Comparison of ENCODE assay signal across 21 cellular contexts in genomic region chr2:139909160-139909559, GRCh38.
DNase-seq lines count a peak whose midpoint lies in the region; ATAC-seq, FAIRE-seq and TF ChIP-seq lines count a peak whose summit lies in the region.
"Had no signal": no experiment of that assay in that cellular context is flagged by ENCODE, and none has a peak within 500 bp of the region (broad histone marks: within the 10 kb centered on the region; RNA-seq: fewer than 3 reads in every experiment).

No MANE protein-coding gene starts in this region.

- no peaks in the 10 kb centered on the region for H3F3A ChIP-seq in MM.1S (ENCODE audit: insufficient read depth, low read length)

- no peak for TF ChIP-seq RAD21 in HepG2 (CRISPR knock-in tag; IDR thresholded peaks at IDR 0.05)

- FAIRE-seq in HepG2 (lab: Jason Lieb, UNC), result no peak
- FAIRE-seq: A549, D721Med, G401.6, GM12891 had no signal

- 4% methylated on average over 3 of the region's 3 CpGs for WGBS in HepG2 (ENCODE audit: low lambda C conversion rate)
- 29% methylated on average over 3 of the region's 3 CpGs for WGBS in right lobe of liver (ENCODE audit: insufficient coverage, low coverage, low lambda C conversion rate, missing lambda C conversion rate)

- no peaks in the 10 kb centered on the region for H3K9me2 ChIP-seq in MM.1S (replicated peaks; ENCODE audit: insufficient read depth, low read length)

- H3K9ac ChIP-seq in HepG2 (ENCODE audit: insufficient read depth, low read depth, low read length) (no peak overlapping the region), colonic mucosa (ENCODE audit: low read depth in 2 of 2, low read length in 2 of 2) (no peak overlapping the region), MM.1S (ENCODE audit: low read length) (no peak overlapping the region)
- H3K9ac ChIP-seq: BLaER1 treated with 17β-estradiol and CSF1 and Interleukin-3, amounts not matched to agents 10 nM and 100 nM had no signal

- in situ Hi-C loops in HepG2 (cut with HindIII; ENCODE audit: extremely low pct_ligation_motif_present, low pct_unique_long_range_greater_than_20kb), result no loop called here

- no peak for TF ChIP-seq EP300 in HepG2 (IDR thresholded peaks at IDR 0.05; ENCODE audit: low read depth in 2 of 2, low read length in 2 of 2)
- TF ChIP-seq EP300 in HepG2 (CRISPR knock-in tag; IDR thresholded peaks at IDR 0.05; ENCODE audit: borderline replicate concordance), result no peak

- no peak for TF ChIP-seq POLR2A in HepG2 (IDR thresholded peaks at IDR 0.05; ENCODE audit: insufficient read depth in 1 of 2, low read depth in 2 of 2, low read length in 2 of 2)
- TF ChIP-seq POLR2A in right lobe of liver (IDR thresholded peaks at IDR 0.05), result no peak

- no peak for DNase-seq in HepG2 (ENCODE audit: low spot score)
- no peak for DNase-seq in right lobe of liver
- DNase-seq in colonic mucosa, result peak; percentile 17
- no peak for DNase-seq in left colon
- no peak for DNase-seq in NCI-H2171 (lab: John Stamatoyannopoulos, UW)
- DNase-seq in MM.1S, result no peak
- no peak for DNase-seq in NCI-H1417 (lab: John Stamatoyannopoulos, UW)
- DNase-seq: AML-193; Caco-2; Calu3; CD4-positive, alpha-beta T cell; CD8-positive, alpha-beta T cell; DMS79 treated with DMSO at 0.1 percent for 48 hours; GF-D8 had no signal

- intact Hi-C loops in HepG2 (cut with micrococcal nuclease; ENCODE audit: unreplicated experiment) (no loop called here), right lobe of liver (cut with DNase I) (no loop called here), colonic mucosa (cut with DNase I) (no loop called here), left colon (cut with DNase I, micrococcal nuclease) (no loop called here)

- peaks cover 7% of the 10 kb centered on the region; the same call in 1 of the 2 replicates for H3K9me3 ChIP-seq in HepG2 (ENCODE audit: low read length)
- H3K9me3 ChIP-seq in right lobe of liver, result no peaks in the 10 kb centered on the region
- no peaks in the 10 kb centered on the region for H3K9me3 ChIP-seq in colonic mucosa
- no peaks in the 10 kb centered on the region for H3K9me3 ChIP-seq in MM.1S (replicated peaks; ENCODE audit: insufficient read depth, low read length)
- H3K9me3 ChIP-seq: A549, Caco-2 had no signal

- no peak for TF ChIP-seq CTCF in HepG2 (CRISPR knock-in tag; IDR thresholded peaks at IDR 0.05)
- no peak for TF ChIP-seq CTCF in right lobe of liver (IDR thresholded peaks at IDR 0.05)
- no peak for TF ChIP-seq CTCF in colonic mucosa (IDR thresholded peaks at IDR 0.05)
- no peak for TF ChIP-seq CTCF in MM.1S (IDR thresholded peaks at IDR 0.05; ENCODE audit: low read length)

- POLR2A ChIA-PET in HepG2 (lab: Yijun Ruan, JAX), result no interaction called here

- no TSS peak for BruUV-seq in HepG2 (replicated peaks; lab: Mats Ljungman, UMichigan)

- no peaks in the 10 kb centered on the region for H3K79me2 ChIP-seq in HepG2 (ENCODE audit: insufficient read depth, low read length)
- H3K79me2 ChIP-seq in MM.1S (ENCODE audit: low read length), result no peaks in the 10 kb centered on the region

- H3K4me3 ChIP-seq in HepG2 (replicated peaks in 1 of 3; ENCODE audit: insufficient read depth in 1 of 3, low read depth in 2 of 3, low read length in 3 of 3) (no peak overlapping the region), right lobe of liver (no peak overlapping the region), colonic mucosa (no peak overlapping the region), MM.1S (ENCODE audit: low read length) (no peak overlapping the region)
- H3K4me3 ChIP-seq: A549; BLaER1 treated with 17β-estradiol and CSF1 and Interleukin-3, amounts not matched to agents 10 nM and 100 nM had no signal

- no peaks in the 10 kb centered on the region for H4K20me1 ChIP-seq in HepG2 (ENCODE audit: insufficient read depth, low read length)
- no peaks in the 10 kb centered on the region for H4K20me1 ChIP-seq in MM.1S (ENCODE audit: insufficient read depth, low read length)
- H4K20me1 ChIP-seq: BLaER1 treated with 17β-estradiol and CSF1 and Interleukin-3, amounts not matched to agents 10 nM and 100 nM had no signal

- no peak overlapping the region for H3K4me2 ChIP-seq in HepG2 (ENCODE audit: low read depth, low read length)
- H3K4me2 ChIP-seq in MM.1S (ENCODE audit: low read depth, low read length), result no peak overlapping the region
- H3K4me2 ChIP-seq: A549; BLaER1 treated with 17β-estradiol and CSF1 and Interleukin-3, amounts not matched to agents 10 nM and 100 nM had no signal

- H3K4me1 ChIP-seq in HepG2 (ENCODE audit: insufficient read depth, low read length) (no peaks in the 10 kb centered on the region), right lobe of liver (no peaks in the 10 kb centered on the region), colonic mucosa (no peaks in the 10 kb centered on the region), MM.1S (ENCODE audit: low read length) (no peaks in the 10 kb centered on the region)
- H3K4me1 ChIP-seq: A549; BLaER1 treated with 17β-estradiol and CSF1 and Interleukin-3, amounts not matched to agents 10 nM and 100 nM; Caco-2 had no signal

- no peaks in the 10 kb centered on the region for H3K27me3 ChIP-seq in HepG2 (ENCODE audit: control insufficient read depth in 1 of 2, insufficient read depth in 2 of 2, low read length in 2 of 2)
- H3K27me3 ChIP-seq in right lobe of liver, result no peaks in the 10 kb centered on the region
- no peaks in the 10 kb centered on the region for H3K27me3 ChIP-seq in colonic mucosa
- no peaks in the 10 kb centered on the region for H3K27me3 ChIP-seq in MM.1S (replicated peaks; ENCODE audit: insufficient read depth, low read length)
- H3K27me3 ChIP-seq: BLaER1 treated with 17β-estradiol and CSF1 and Interleukin-3, amounts not matched to agents 10 nM and 100 nM had no signal

- H3K27ac ChIP-seq in HepG2 (ENCODE audit: extremely low read length, insufficient read depth, low read length) (no peak overlapping the region), right lobe of liver (no peak overlapping the region), colonic mucosa (no peak overlapping the region), MM.1S (ENCODE audit: low read length) (no peak overlapping the region)
- H3K27ac ChIP-seq: 22Rv1; A549; BLaER1 treated with 17β-estradiol and CSF1 and Interleukin-3, amounts not matched to agents 10 nM and 100 nM; C4-2B had no signal

- H3K36me3 ChIP-seq in HepG2 (replicated peaks in 1 of 2; ENCODE audit: control insufficient read depth in 1 of 2, insufficient read depth in 2 of 2, low read length in 2 of 2), result no peaks in the 10 kb centered on the region
- no peaks in the 10 kb centered on the region for H3K36me3 ChIP-seq in right lobe of liver
- H3K36me3 ChIP-seq in colonic mucosa, result no peaks in the 10 kb centered on the region
- no peaks in the 10 kb centered on the region for H3K36me3 ChIP-seq in MM.1S (replicated peaks; ENCODE audit: insufficient read depth, low read length)
- H3K36me3 ChIP-seq: BLaER1 treated with 17β-estradiol and CSF1 and Interleukin-3, amounts not matched to agents 10 nM and 100 nM had no signal

- no peak overlapping the region for H2AFZ ChIP-seq in HepG2 (ENCODE audit: low read length)
- no peak overlapping the region for H2AFZ ChIP-seq in MM.1S (ENCODE audit: low read length)

- ATAC-seq in HepG2 (no peak), right lobe of liver (no peak), left colon (peak; percentile 85)
- ATAC-seq: A549; CD8-positive, alpha-beta T cell had no signal

- CTCF ChIA-PET in HepG2 (lab: Yijun Ruan, JAX; ENCODE audit: low intra/inter-chr PET ratio, low total read pairs), result no interaction called here

TF ChIP-seq in HepG2, 621 proteins besides CTCF, POLR2A, EP300 and RAD21:
- 0 out of 2 replicates have a peak, but pooled peaks have one; percentile 25 for TF ChIP-seq RNF2 (conservative IDR thresholded peaks at IDR 0.05; ENCODE audit: low read depth)
- TF ChIP-seq ZNF609 (CRISPR knock-in tag; IDR thresholded peaks at IDR 0.05; ENCODE audit: borderline replicate concordance), result no peak
